In the genomic region with DNA sequence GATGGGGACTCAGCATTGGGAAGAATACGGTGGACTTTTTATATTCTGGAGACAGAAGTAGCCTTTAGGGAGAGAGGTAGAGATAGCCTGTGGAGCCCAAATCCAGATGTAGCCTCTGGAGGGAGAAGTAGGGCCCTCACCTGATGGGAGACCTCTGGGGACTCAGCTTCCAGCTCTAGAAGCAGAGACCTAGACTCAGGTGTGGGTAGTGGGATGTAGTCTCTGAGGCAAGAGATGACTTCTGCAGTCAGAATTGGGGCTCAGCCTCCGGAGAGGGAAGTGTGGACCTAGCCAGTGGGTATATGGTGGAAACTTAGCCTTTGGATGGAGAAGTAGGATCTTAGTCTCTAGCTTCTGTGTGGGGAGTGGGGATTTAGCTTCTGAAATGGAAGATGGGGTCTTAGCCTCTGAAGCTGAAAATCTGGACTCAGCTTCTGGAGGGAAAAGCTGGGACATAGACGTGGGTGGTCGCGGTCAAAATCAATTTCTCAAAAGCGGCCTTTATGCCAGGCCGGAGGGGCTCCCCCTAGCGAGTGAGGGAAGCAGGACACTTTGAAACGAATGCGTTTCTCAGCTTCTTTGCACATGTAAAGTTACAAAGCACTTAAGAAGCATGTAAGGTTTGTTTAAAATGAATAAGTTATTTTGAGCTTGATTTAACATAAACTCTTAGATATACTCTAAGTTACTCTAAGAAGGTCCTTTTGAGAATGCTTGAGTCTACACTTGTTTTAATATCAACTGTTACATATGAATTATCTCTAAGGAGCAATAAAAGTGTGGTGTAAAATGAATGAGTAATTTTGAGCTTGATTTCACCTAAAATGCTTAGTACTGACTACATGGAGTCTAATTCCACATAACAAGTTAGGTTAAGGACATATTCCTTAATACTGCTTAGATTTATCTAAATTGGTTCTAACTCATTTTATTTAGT, we compare ENCODE assay signal across 1 cellular context.
TF ChIP-seq lines count a peak whose summit lies in the region.

No MANE protein-coding gene starts in this region.

TF ChIP-seq in SK-N-SH treated with all-trans-retinoic acid at 6 μM for 48 hours, 23 proteins besides CTCF, POLR2A, EP300 and RAD21 (continued from another document):
- no peak for TF ChIP-seq CREB5 (CRISPR knock-in tag; IDR thresholded peaks at IDR 0.05; ENCODE audit: low read depth)
- TF ChIP-seq ZFP3 (CRISPR knock-in tag; IDR thresholded peaks at IDR 0.05): no peak
- TF ChIP-seq ZC3H10 (CRISPR knock-in tag; IDR thresholded peaks at IDR 0.05): no peak
- TF ChIP-seq TOX (CRISPR knock-in tag; IDR thresholded peaks at IDR 0.05; ENCODE audit: borderline replicate concordance): no peak
- TF ChIP-seq TSHZ2 (CRISPR knock-in tag; IDR thresholded peaks at IDR 0.05): no peak
- TF ChIP-seq ZFP30 (CRISPR knock-in tag; IDR thresholded peaks at IDR 0.05): no peak
- TF ChIP-seq ZNF565 (CRISPR knock-in tag; conservative IDR thresholded peaks at IDR 0.05; ENCODE audit: low read depth): no peak
- TF ChIP-seq ESRRG (CRISPR knock-in tag; IDR thresholded peaks at IDR 0.05): no peak
- TF ChIP-seq PPARA (CRISPR knock-in tag; IDR thresholded peaks at IDR 0.05; ENCODE audit: borderline replicate concordance): no peak
- TF ChIP-seq SNAI2 (CRISPR knock-in tag; IDR thresholded peaks at IDR 0.05): no peak
- TF ChIP-seq RARB (CRISPR knock-in tag; IDR thresholded peaks at IDR 0.05): no peak
- no peak for TF ChIP-seq CSDC2 (CRISPR knock-in tag; IDR thresholded peaks at IDR 0.05)
